1 cellular context compared by ENCODE assay signal in the genomic region with DNA sequence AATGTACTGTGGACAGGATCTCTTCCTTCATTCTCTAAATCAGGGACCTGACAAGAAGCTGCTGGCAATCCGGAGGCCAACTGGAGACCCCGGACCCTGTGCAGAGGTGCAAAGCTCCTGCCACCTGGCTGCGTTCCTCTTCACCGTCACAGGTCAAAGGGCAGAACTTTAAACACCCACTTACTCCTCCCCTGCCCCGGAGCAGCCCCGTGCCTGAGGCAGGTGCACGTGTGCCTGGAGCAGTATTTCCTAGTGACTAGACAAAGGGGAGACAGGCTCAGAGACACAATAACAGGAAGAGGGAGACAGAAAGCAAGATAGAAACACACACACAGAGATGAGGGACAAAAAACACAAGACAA.
TF ChIP-seq lines count a peak whose summit lies in the region.

No MANE protein-coding gene starts in this region.

TF ChIP-seq in K562, 482 proteins besides CTCF, POLR2A, EP300 and RAD21 (continued from another document):
- TF ChIP-seq, protein P1, sequence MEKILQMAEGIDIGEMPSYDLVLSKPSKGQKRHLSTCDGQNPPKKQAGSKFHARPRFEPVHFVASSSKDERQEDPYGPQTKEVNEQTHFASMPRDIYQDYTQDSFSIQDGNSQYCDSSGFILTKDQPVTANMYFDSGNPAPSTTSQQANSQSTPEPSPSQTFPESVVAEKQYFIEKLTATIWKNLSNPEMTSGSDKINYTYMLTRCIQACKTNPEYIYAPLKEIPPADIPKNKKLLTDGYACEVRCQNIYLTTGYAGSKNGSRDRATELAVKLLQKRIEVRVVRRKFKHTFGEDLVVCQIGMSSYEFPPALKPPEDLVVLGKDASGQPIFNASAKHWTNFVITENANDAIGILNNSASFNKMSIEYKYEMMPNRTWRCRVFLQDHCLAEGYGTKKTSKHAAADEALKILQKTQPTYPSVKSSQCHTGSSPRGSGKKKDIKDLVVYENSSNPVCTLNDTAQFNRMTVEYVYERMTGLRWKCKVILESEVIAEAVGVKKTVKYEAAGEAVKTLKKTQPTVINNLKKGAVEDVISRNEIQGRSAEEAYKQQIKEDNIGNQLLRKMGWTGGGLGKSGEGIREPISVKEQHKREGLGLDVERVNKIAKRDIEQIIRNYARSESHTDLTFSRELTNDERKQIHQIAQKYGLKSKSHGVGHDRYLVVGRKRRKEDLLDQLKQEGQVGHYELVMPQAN (IDR thresholded peaks at IDR 0.05; ENCODE audit: borderline replicate concordance) = 0 out of 2 replicates have a peak, but pooled peaks have one; percentile 26
- TF ChIP-seq JUN (IDR thresholded peaks at IDR 0.05; ENCODE audit: borderline replicate concordance, low read depth, low read length) = no peak
- TF ChIP-seq JUN (CRISPR knock-in tag; IDR thresholded peaks at IDR 0.05; ENCODE audit: borderline replicate concordance) = no peak
- no peak for TF ChIP-seq ELF4 (CRISPR knock-in tag; IDR thresholded peaks at IDR 0.05)
- TF ChIP-seq, protein P2, sequence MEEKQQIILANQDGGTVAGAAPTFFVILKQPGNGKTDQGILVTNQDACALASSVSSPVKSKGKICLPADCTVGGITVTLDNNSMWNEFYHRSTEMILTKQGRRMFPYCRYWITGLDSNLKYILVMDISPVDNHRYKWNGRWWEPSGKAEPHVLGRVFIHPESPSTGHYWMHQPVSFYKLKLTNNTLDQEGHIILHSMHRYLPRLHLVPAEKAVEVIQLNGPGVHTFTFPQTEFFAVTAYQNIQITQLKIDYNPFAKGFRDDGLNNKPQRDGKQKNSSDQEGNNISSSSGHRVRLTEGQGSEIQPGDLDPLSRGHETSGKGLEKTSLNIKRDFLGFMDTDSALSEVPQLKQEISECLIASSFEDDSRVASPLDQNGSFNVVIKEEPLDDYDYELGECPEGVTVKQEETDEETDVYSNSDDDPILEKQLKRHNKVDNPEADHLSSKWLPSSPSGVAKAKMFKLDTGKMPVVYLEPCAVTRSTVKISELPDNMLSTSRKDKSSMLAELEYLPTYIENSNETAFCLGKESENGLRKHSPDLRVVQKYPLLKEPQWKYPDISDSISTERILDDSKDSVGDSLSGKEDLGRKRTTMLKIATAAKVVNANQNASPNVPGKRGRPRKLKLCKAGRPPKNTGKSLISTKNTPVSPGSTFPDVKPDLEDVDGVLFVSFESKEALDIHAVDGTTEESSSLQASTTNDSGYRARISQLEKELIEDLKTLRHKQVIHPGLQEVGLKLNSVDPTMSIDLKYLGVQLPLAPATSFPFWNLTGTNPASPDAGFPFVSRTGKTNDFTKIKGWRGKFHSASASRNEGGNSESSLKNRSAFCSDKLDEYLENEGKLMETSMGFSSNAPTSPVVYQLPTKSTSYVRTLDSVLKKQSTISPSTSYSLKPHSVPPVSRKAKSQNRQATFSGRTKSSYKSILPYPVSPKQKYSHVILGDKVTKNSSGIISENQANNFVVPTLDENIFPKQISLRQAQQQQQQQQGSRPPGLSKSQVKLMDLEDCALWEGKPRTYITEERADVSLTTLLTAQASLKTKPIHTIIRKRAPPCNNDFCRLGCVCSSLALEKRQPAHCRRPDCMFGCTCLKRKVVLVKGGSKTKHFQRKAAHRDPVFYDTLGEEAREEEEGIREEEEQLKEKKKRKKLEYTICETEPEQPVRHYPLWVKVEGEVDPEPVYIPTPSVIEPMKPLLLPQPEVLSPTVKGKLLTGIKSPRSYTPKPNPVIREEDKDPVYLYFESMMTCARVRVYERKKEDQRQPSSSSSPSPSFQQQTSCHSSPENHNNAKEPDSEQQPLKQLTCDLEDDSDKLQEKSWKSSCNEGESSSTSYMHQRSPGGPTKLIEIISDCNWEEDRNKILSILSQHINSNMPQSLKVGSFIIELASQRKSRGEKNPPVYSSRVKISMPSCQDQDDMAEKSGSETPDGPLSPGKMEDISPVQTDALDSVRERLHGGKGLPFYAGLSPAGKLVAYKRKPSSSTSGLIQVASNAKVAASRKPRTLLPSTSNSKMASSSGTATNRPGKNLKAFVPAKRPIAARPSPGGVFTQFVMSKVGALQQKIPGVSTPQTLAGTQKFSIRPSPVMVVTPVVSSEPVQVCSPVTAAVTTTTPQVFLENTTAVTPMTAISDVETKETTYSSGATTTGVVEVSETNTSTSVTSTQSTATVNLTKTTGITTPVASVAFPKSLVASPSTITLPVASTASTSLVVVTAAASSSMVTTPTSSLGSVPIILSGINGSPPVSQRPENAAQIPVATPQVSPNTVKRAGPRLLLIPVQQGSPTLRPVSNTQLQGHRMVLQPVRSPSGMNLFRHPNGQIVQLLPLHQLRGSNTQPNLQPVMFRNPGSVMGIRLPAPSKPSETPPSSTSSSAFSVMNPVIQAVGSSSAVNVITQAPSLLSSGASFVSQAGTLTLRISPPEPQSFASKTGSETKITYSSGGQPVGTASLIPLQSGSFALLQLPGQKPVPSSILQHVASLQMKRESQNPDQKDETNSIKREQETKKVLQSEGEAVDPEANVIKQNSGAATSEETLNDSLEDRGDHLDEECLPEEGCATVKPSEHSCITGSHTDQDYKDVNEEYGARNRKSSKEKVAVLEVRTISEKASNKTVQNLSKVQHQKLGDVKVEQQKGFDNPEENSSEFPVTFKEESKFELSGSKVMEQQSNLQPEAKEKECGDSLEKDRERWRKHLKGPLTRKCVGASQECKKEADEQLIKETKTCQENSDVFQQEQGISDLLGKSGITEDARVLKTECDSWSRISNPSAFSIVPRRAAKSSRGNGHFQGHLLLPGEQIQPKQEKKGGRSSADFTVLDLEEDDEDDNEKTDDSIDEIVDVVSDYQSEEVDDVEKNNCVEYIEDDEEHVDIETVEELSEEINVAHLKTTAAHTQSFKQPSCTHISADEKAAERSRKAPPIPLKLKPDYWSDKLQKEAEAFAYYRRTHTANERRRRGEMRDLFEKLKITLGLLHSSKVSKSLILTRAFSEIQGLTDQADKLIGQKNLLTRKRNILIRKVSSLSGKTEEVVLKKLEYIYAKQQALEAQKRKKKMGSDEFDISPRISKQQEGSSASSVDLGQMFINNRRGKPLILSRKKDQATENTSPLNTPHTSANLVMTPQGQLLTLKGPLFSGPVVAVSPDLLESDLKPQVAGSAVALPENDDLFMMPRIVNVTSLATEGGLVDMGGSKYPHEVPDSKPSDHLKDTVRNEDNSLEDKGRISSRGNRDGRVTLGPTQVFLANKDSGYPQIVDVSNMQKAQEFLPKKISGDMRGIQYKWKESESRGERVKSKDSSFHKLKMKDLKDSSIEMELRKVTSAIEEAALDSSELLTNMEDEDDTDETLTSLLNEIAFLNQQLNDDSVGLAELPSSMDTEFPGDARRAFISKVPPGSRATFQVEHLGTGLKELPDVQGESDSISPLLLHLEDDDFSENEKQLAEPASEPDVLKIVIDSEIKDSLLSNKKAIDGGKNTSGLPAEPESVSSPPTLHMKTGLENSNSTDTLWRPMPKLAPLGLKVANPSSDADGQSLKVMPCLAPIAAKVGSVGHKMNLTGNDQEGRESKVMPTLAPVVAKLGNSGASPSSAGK (IDR thresholded peaks at IDR 0.05) = peak; percentile 40
- no peak for TF ChIP-seq KAT7 (CRISPR knock-in tag; IDR thresholded peaks at IDR 0.05; ENCODE audit: borderline replicate concordance)
- TF ChIP-seq, protein P3, sequence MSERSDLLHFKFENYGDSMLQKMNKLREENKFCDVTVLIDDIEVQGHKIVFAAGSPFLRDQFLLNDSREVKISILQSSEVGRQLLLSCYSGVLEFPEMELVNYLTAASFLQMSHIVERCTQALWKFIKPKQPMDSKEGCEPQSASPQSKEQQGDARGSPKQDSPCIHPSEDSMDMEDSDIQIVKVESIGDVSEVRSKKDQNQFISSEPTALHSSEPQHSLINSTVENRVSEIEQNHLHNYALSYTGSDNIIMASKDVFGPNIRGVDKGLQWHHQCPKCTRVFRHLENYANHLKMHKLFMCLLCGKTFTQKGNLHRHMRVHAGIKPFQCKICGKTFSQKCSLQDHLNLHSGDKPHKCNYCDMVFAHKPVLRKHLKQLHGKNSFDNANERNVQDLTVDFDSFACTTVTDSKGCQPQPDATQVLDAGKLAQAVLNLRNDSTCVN (CRISPR knock-in tag; IDR thresholded peaks at IDR 0.05) = 0 out of 2 replicates have a peak, but pooled peaks have one; percentile 48
- TF ChIP-seq, protein P4, sequence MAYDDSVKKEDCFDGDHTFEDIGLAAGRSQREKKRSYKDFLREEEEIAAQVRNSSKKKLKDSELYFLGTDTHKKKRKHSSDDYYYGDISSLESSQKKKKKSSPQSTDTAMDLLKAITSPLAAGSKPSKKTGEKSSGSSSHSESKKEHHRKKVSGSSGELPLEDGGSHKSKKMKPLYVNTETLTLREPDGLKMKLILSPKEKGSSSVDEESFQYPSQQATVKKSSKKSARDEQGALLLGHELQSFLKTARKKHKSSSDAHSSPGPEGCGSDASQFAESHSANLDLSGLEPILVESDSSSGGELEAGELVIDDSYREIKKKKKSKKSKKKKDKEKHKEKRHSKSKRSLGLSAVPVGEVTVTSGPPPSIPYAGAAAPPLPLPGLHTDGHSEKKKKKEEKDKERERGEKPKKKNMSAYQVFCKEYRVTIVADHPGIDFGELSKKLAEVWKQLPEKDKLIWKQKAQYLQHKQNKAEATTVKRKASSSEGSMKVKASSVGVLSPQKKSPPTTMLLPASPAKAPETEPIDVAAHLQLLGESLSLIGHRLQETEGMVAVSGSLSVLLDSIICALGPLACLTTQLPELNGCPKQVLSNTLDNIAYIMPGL (CRISPR knock-in tag; IDR thresholded peaks at IDR 0.05) = no peak
- TF ChIP-seq BACH1 (tag; IDR thresholded peaks at IDR 0.05) = 0 out of 2 replicates have a peak, but pooled peaks have one; percentile 14
- TF ChIP-seq ZNF764 (CRISPR knock-in tag; IDR thresholded peaks at IDR 0.05; ENCODE audit: low read depth) = peak; percentile 13; the same call in 1 of the 2 replicates
- no peak for TF ChIP-seq ZNF431 (CRISPR knock-in tag; IDR thresholded peaks at IDR 0.05)
- no peak for TF ChIP-seq PPARD (CRISPR knock-in tag; IDR thresholded peaks at IDR 0.05)
TF ChIP-seq in K562: peak in this region for 18.
